Comparison of ENCODE assay signal across 16 cellular contexts in the genomic region with DNA sequence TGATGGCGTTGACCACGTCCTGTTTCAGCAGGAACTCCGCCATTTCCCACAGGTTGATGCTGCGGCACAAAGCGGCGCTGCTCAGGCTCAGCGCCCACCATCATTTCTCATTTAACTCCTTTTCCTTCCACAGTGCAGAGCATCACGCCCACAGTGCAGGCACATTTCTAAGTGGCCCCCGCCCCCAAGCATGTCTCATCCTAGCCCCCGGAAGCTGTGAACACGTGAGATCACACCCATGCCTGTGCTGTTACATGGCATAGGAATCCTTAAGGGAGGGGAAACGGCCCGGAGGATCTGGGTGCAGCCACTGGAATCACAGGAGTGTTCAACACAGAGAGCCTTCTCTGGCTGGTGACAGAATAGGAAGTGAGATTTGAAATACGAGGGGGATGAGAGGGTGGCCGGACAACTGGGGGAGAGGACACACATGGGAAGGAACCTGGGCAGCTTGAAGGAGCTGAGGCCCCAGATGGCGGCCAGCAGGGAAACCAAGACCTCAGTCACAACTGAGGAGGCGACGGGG. TPM values are rescaled to one million over a fixed set of nuclear protein-coding genes. Genes with fewer than 3 reads are reported as not detected.
A peak's percentile ranks its signal among the peaks of the same experiment; 100 is the strongest.
DNase-seq lines count a peak whose midpoint lies in the region; ATAC-seq and TF ChIP-seq lines count a peak whose summit lies in the region.
"Had no signal": no experiment of that assay in that cellular context is flagged by ENCODE, and none has a peak within 500 bp of the region (broad histone marks: within the 10 kb centered on the region; RNA-seq: fewer than 3 reads in every experiment).

No MANE protein-coding gene starts in this region.

- H3K9me3 Mint-ChIP-seq in endothelial cell (ENCODE audit: unreplicated experiment) (no peaks in the 10 kb centered on the region), neural crest cell (no peaks in the 10 kb centered on the region)
- H3K9me3 Mint-ChIP-seq: CD8-positive, alpha-beta memory T cell had no signal

- H3K27ac ChIP-seq in temporal lobe (ENCODE audit: low read depth, low read length) = peak overlapping the region; percentile 61
- no peak overlapping the region for H3K27ac ChIP-seq in upper lobe of right lung
- H3K27ac ChIP-seq: BLaER1 treated with 17β-estradiol and CSF1 and Interleukin-3, amounts not matched to agents 10 nM and 100 nM; PC-9 had no signal

- TF ChIP-seq CTCF in endothelial cell (IDR thresholded peaks at IDR 0.05; ENCODE audit: unreplicated experiment) (no peak), neural crest cell (conservative IDR thresholded peaks at IDR 0.05) (no peak), upper lobe of right lung (IDR thresholded peaks at IDR 0.05) (no peak)

- H3K9me3 ChIP-seq in T-helper 17 cell (ENCODE audit: control insufficient read depth, low read length, poor library complexity, severe bottlenecking) (no peaks in the 10 kb centered on the region), upper lobe of right lung (no peaks in the 10 kb centered on the region)
- H3K9me3 ChIP-seq: BLaER1 treated with 17β-estradiol and CSF1 and Interleukin-3, amounts not matched to agents 10 nM and 100 nM had no signal

- H3K27ac Mint-ChIP-seq in T-helper 17 cell (peak overlapping the region; percentile 32), endothelial cell (ENCODE audit: unreplicated experiment) (no peak overlapping the region), neural crest cell (ENCODE audit: unreplicated experiment) (no peak overlapping the region)

- no peaks in the 10 kb centered on the region for H3K36me3 ChIP-seq in upper lobe of right lung

- no peak overlapping the region for H3K4me3 ChIP-seq in upper lobe of right lung
- H3K4me3 ChIP-seq: BLaER1 treated with 17β-estradiol and CSF1 and Interleukin-3, amounts not matched to agents 10 nM and 100 nM; PC-9 had no signal

- H3K4me1 ChIP-seq in upper lobe of right lung = peaks cover 10% of the 10 kb centered on the region

- H3K27me3 Mint-ChIP-seq in T-helper 17 cell (no peaks in the 10 kb centered on the region), endothelial cell (ENCODE audit: unreplicated experiment) (peaks cover 13% of the 10 kb centered on the region), neural crest cell (ENCODE audit: low read depth) (peaks cover 5% of the 10 kb centered on the region)
- H3K27me3 Mint-ChIP-seq: CD8-positive, alpha-beta memory T cell had no signal

- H3K27me3 ChIP-seq in upper lobe of right lung = no peaks in the 10 kb centered on the region
- H3K27me3 ChIP-seq: BLaER1 treated with 17β-estradiol and CSF1 and Interleukin-3, amounts not matched to agents 10 nM and 100 nM had no signal

- H3K4me3 Mint-ChIP-seq in T-helper 17 cell (no peak overlapping the region), endothelial cell (ENCODE audit: unreplicated experiment) (peak overlapping the region; percentile 59), neural crest cell (peak overlapping the region; percentile 15)

- intact Hi-C loops in upper lobe of right lung (cut with DNase I) = no loop called here

- no peak for ATAC-seq in T-helper 17 cell
- ATAC-seq in upper lobe of right lung = no peak

- H3K4me1 Mint-ChIP-seq in T-helper 17 cell = peaks cover 12% of the 10 kb centered on the region
- peaks cover 5% of the 10 kb centered on the region for H3K4me1 Mint-ChIP-seq in endothelial cell (ENCODE audit: unreplicated experiment)
- peaks cover 9% of the 10 kb centered on the region for H3K4me1 Mint-ChIP-seq in neural crest cell

- H3K36me3 Mint-ChIP-seq in T-helper 17 cell (ENCODE audit: low read depth) (peaks cover 5% of the 10 kb centered on the region), endothelial cell (ENCODE audit: low read depth, unreplicated experiment) (peaks cover 5% of the 10 kb centered on the region), neural crest cell (ENCODE audit: low read depth) (no peaks in the 10 kb centered on the region)

- DNase-seq in T-helper 17 cell (no peak), endothelial cell (ENCODE audit: low spot score) (no peak), neural crest cell (ENCODE audit: low read depth, low spot score) (no peak), upper lobe of right lung (no peak), DMS153 treated with DMSO at 0.1 percent for 48 hours (lab: John Stamatoyannopoulos, UW; ENCODE audit: unreplicated experiment) (no peak), GM19240 (ENCODE audit: insufficient read length, low spot score) (no peak)
- DNase-seq: IMR-90, NCI-H1417 treated with DMSO at 0.1 percent for 48 hours, NCI-H187 treated with DMSO at 0.1 percent for 48 hours, NCI-H226, NCI-H524, PC-9 had no signal

RNA-seq across cellular contexts. Expression of gene NAGPA, which starts 4.7 kb away (rescaled TPM):
- total RNA-seq in T-helper 17 cell (10 to 100 TPM; 25.8 to 36.1 TPM), endothelial cell (ENCODE audit: unreplicated experiment) (10.2 TPM), neural crest cell (11.0 and 15.3 TPM in 2 replicates), temporal lobe (8.6 TPM), upper lobe of right lung (16.7 TPM)

RNA-seq across cellular contexts. Expression of gene C16orf89, which starts 36.7 kb away (rescaled TPM):
- total RNA-seq in T-helper 17 cell = not detected
- total RNA-seq in endothelial cell (ENCODE audit: unreplicated experiment) = not detected
- total RNA-seq in neural crest cell = not detected in 2 replicates
- total RNA-seq in temporal lobe = 7.9 TPM
- 201 TPM for total RNA-seq in upper lobe of right lung
- total RNA-seq: A673; CD8-positive, alpha-beta memory T cell; PC-9 had no signal

RNA-seq across cellular contexts. Expression of gene ALG1, which starts 42.6 kb away (rescaled TPM):
- total RNA-seq in T-helper 17 cell (10 to 100 TPM; 10.0 to 10.3 TPM), endothelial cell (ENCODE audit: unreplicated experiment) (21.0 TPM), neural crest cell (23.2 and 25.2 TPM in 2 replicates), temporal lobe (8.6 TPM), upper lobe of right lung (26.4 TPM)

Comparison
In these comparisons a context has a peak if more than half of its experiments do, and no peak if none do; other contexts are left out.
1. RNA of gene C16orf89, which starts 36.7 kb away (total RNA-seq): 201 TPM in upper lobe of right lung (single experiment); 7.9 TPM in temporal lobe (single experiment), not detected in T-helper 17 cell, not detected in endothelial cell (single experiment) and not detected in neural crest cell; every median in the first group is over 10 times any median in the second.